7 cellular contexts compared by ENCODE assay signal in genomic region chr22:35299717-35300497, GRCh38. TPM values are rescaled to one million over a fixed set of nuclear protein-coding genes. Genes with fewer than 3 reads are reported as not detected.
DNase-seq lines count a peak whose midpoint lies in the region; ATAC-seq, FAIRE-seq and TF ChIP-seq lines count a peak whose summit lies in the region.

Gene TOM1, plus strand, starts transcription at chr22:35299894. Its CDS starts 35 bp downstream, at chr22:35299929.

- no peak for TF ChIP-seq CTCF in body of pancreas (IDR thresholded peaks at IDR 0.05)

- H3K4me1 ChIP-seq in body of pancreas = peaks cover 24% of the 10 kb centered on the region

- H3K27me3 ChIP-seq in body of pancreas = no peaks in the 10 kb centered on the region

- 0% methylated on average over 3 to 56 of the region's 59 CpGs for WGBS in body of pancreas, 2 donors

- intact Hi-C loops in body of pancreas (cut with DNase I) = no loop called here
- intact Hi-C loops in sciatic nerve (cut with DNase I) = no loop called here

- peak within 1 kb of the TSS; percentile 24 to 92 for H3K4me3 ChIP-seq in body of pancreas

- peak within 1 kb of the TSS; percentile 87 to 98 (median 93) for H3K27ac ChIP-seq in body of pancreas

- H3K36me3 ChIP-seq in body of pancreas (replicated peaks in 1 of 2; ENCODE audit: insufficient read depth in 1 of 2, low read depth in 2 of 2) = no peaks in the 10 kb centered on the region

- FAIRE-seq in TTC549 (lab: Jason Lieb, UNC) = peak; percentile 80

- DNase-seq in NCI-H2107 treated with DMSO at 0.1 percent for 48 hours (lab: John Stamatoyannopoulos, UW; ENCODE audit: unreplicated experiment) (peak; percentile 70), body of pancreas (peak; percentile 97 to 98 (median 98)), iPS DF 19.7 (ENCODE audit: low read depth, low spot score) (peak; percentile 95), sciatic nerve (ENCODE audit: low spot score) (peak; percentile 98)

- TF ChIP-seq POLR2A in body of pancreas (IDR thresholded peaks at IDR 0.05) = peak; percentile 76 to 88 (median 81)

- no peaks in the 10 kb centered on the region for H3K9me3 ChIP-seq in body of pancreas

- ATAC-seq in GM18519 (IDR thresholded peaks at IDR 0.05; ENCODE audit: low FRiP score, unreplicated experiment) (peak; percentile 86), HG03064 (IDR thresholded peaks at IDR 0.05; ENCODE audit: low read depth, unreplicated experiment) (peak; percentile 97), body of pancreas (peak; percentile 96), sciatic nerve (peak; percentile 98)

RNA-seq across cellular contexts. Expression of gene TOM1, which starts in this region (rescaled TPM):
- total RNA-seq in body of pancreas (10 to 100 TPM; 34.0 to 42.2 TPM), sciatic nerve (48.2 TPM)

Comparison
In these comparisons a context has a peak if more than half of its experiments do, and no peak if none do; other contexts are left out.
1. Peak in every context shown above with its lines: DNase-seq, ATAC-seq, H3K4me3 ChIP-seq and H3K27ac ChIP-seq.